ENCODE assay signal across 10 cellular contexts in the genomic region with DNA sequence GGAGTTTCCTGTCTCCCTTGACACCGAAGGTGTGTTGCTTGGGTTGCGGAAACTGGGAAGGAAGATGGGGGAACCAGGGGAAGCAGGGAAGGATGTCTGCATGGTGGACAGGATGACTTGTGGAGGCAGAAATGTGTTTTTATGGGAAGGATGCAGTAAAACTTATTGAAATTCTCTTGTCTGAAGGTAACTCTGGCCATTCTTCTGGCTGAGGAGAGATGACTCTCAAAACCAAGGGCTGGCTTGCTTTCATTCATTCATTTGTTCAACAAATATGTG. TPM values are rescaled to one million over a fixed set of nuclear protein-coding genes. Genes with fewer than 3 reads are reported as not detected.
A peak's percentile ranks its signal among the peaks of the same experiment; 100 is the strongest.
DNase-seq lines count a peak whose midpoint lies in the region; TF ChIP-seq lines count a peak whose summit lies in the region.
"Had no signal": no experiment of that assay in that cellular context is flagged by ENCODE, and none has a peak within 500 bp of the region (broad histone marks: within the 10 kb centered on the region; RNA-seq: fewer than 3 reads in every experiment).

No MANE protein-coding gene starts in this region.

- H3K18ac ChIP-seq in mesenchymal stem cell (ENCODE audit: low read depth in 1 of 2, low read length in 2 of 2): no peak overlapping the region

- H3K27me3 ChIP-seq in mesenchymal stem cell (ENCODE audit: control insufficient read depth in 1 of 2, insufficient read depth in 1 of 2, low read length in 2 of 2) (no peaks in the 10 kb centered on the region), tibial artery (no peaks in the 10 kb centered on the region)
- H3K27me3 ChIP-seq: body of pancreas had no signal

- no peak for TF ChIP-seq CTCF in chondrocyte (IDR thresholded peaks at IDR 0.05)
- TF ChIP-seq CTCF in tibial artery (IDR thresholded peaks at IDR 0.05): no peak

- H2BK15ac ChIP-seq in mesenchymal stem cell (ENCODE audit: low read depth, poor library complexity, severe bottlenecking): no peak overlapping the region

- no peak overlapping the region for H3K27ac Mint-ChIP-seq in activated naive CD8-positive, alpha-beta T cell
- no peak overlapping the region for H3K27ac Mint-ChIP-seq in activated naive CD8-positive, alpha-beta T cell treated with anti-CD3 and anti-CD28 coated beads for 36 hours
- H3K27ac Mint-ChIP-seq in chondrocyte (ENCODE audit: unreplicated experiment): peak overlapping the region; percentile 86

- no peak overlapping the region for H4K91ac ChIP-seq in mesenchymal stem cell (ENCODE audit: low read length)

- peak overlapping the region; percentile 81 for H3K27ac ChIP-seq in mesenchymal stem cell (ENCODE audit: low read length, poor library complexity, severe bottlenecking)
- H3K27ac ChIP-seq in tibial artery: peak overlapping the region; percentile 87 to 98

- peak overlapping the region in 1 of 2 experiments; percentile 25 for H2BK12ac ChIP-seq in mesenchymal stem cell (ENCODE audit: low read length in 2 of 2)

- H2AK5ac ChIP-seq in mesenchymal stem cell (ENCODE audit: low read length, severe bottlenecking): no peak overlapping the region

- H3K36me3 Mint-ChIP-seq in activated naive CD8-positive, alpha-beta T cell: no peaks in the 10 kb centered on the region
- H3K36me3 Mint-ChIP-seq in activated naive CD8-positive, alpha-beta T cell treated with anti-CD3 and anti-CD28 coated beads for 36 hours: peaks cover 4% of the 10 kb centered on the region
- H3K36me3 Mint-ChIP-seq in chondrocyte (ENCODE audit: low read depth): no peaks in the 10 kb centered on the region

- H3K4me1 ChIP-seq in mesenchymal stem cell (ENCODE audit: control insufficient read depth, insufficient read depth, low read depth, low read length) (peaks cover 16% of the 10 kb centered on the region), tibial artery (peaks cover 0 to 35% (median 17%) of the 10 kb centered on the region in 4 donors)

- H3K9me3 Mint-ChIP-seq in activated naive CD8-positive, alpha-beta T cell (ENCODE audit: low read depth): no peaks in the 10 kb centered on the region
- no peaks in the 10 kb centered on the region for H3K9me3 Mint-ChIP-seq in activated naive CD8-positive, alpha-beta T cell treated with anti-CD3 and anti-CD28 coated beads for 36 hours
- no peaks in the 10 kb centered on the region for H3K9me3 Mint-ChIP-seq in chondrocyte (ENCODE audit: low read depth)

- H3K4me3 Mint-ChIP-seq in activated naive CD8-positive, alpha-beta T cell: peak overlapping the region; percentile 66
- H3K4me3 Mint-ChIP-seq in activated naive CD8-positive, alpha-beta T cell treated with anti-CD3 and anti-CD28 coated beads for 36 hours: no peak overlapping the region
- H3K4me3 Mint-ChIP-seq in chondrocyte (ENCODE audit: unreplicated experiment): peak overlapping the region; percentile 88

- no peak overlapping the region for H4K8ac ChIP-seq in mesenchymal stem cell (ENCODE audit: low read length)

- intact Hi-C loops in tibial artery (cut with DNase I; ENCODE audit: low total_unique reads): loop anchor here (5.0 kb wide), 1 partner anchor 52 kb away; no protein-coding TSS in a partner anchor
- intact Hi-C loops in head of caudate nucleus (cut with DNase I): loop anchor here (5.0 kb wide), 1 partner anchor 52 kb away; no protein-coding TSS in a partner anchor

- peak overlapping the region; percentile 71 for H3K4me2 ChIP-seq in mesenchymal stem cell (ENCODE audit: low read length, poor library complexity, severe bottlenecking)

- H3K9me3 ChIP-seq in mesenchymal stem cell (ENCODE audit: control insufficient read depth, low read length) (no peaks in the 10 kb centered on the region), tibial artery (no peaks in the 10 kb centered on the region)
- H3K9me3 ChIP-seq: body of pancreas had no signal

- H3K79me1 ChIP-seq in mesenchymal stem cell (replicated peaks; ENCODE audit: low read length, poor library complexity, severe bottlenecking): peaks cover 13% of the 10 kb centered on the region

- no peak overlapping the region for H3K4ac ChIP-seq in mesenchymal stem cell (ENCODE audit: low read depth in 1 of 2, low read length in 2 of 2)

- H2BK5ac ChIP-seq in mesenchymal stem cell (ENCODE audit: low read depth, low read length, poor library complexity, severe bottlenecking): peak overlapping the region; percentile 69

- H2AFZ ChIP-seq in mesenchymal stem cell (ENCODE audit: low read depth, low read length): no peak overlapping the region

- H3K4me3 ChIP-seq in mesenchymal stem cell (ENCODE audit: insufficient read depth in 1 of 2, low read depth in 1 of 2, low read length in 2 of 2) (peak overlapping the region; percentile 88 to 96), tibial artery (peak overlapping the region; percentile 82 to 97)

- H3K14ac ChIP-seq in mesenchymal stem cell (ENCODE audit: low read length in 2 of 2): no peak overlapping the region

- H3K27me3 Mint-ChIP-seq in activated naive CD8-positive, alpha-beta T cell: peaks cover 13% of the 10 kb centered on the region
- peaks cover 26% of the 10 kb centered on the region for H3K27me3 Mint-ChIP-seq in activated naive CD8-positive, alpha-beta T cell treated with anti-CD3 and anti-CD28 coated beads for 36 hours
- no peaks in the 10 kb centered on the region for H3K27me3 Mint-ChIP-seq in chondrocyte (ENCODE audit: low read depth)

- H3K36me3 ChIP-seq in mesenchymal stem cell (ENCODE audit: control insufficient read depth in 1 of 2, insufficient read depth in 2 of 2, low read depth in 1 of 2, low read length in 2 of 2) (peaks cover 4 to 13% of the 10 kb centered on the region in 2 experiments), tibial artery (no peaks in the 10 kb centered on the region)

- no peak overlapping the region for H2BK120ac ChIP-seq in mesenchymal stem cell (ENCODE audit: low read depth, low read length)

- no peak overlapping the region for H3K23ac ChIP-seq in mesenchymal stem cell (ENCODE audit: low read length in 2 of 2)

- WGBS in mesenchymal stem cell: 97% methylated on average over 2 of the region's 2 CpGs

- H3K4me1 Mint-ChIP-seq in activated naive CD8-positive, alpha-beta T cell (ENCODE audit: low read depth): peaks cover 37% of the 10 kb centered on the region
- peaks cover 24% of the 10 kb centered on the region for H3K4me1 Mint-ChIP-seq in activated naive CD8-positive, alpha-beta T cell treated with anti-CD3 and anti-CD28 coated beads for 36 hours
- H3K4me1 Mint-ChIP-seq in chondrocyte (ENCODE audit: low read depth): peaks cover 51% of the 10 kb centered on the region

- H3K9ac ChIP-seq in mesenchymal stem cell (ENCODE audit: low read length): peak overlapping the region; percentile 87

- no peak for DNase-seq in activated naive CD8-positive, alpha-beta T cell treated with anti-CD3 and anti-CD28 coated beads for 36 hours
- no peak for DNase-seq in chondrocyte (ENCODE audit: low spot score)
- no peak for DNase-seq in mesenchymal stem cell
- no peak for DNase-seq in tibial artery
- DNase-seq in head of caudate nucleus: no peak
- DNase-seq in islet precursor cell: no peak
- DNase-seq in central memory CD4-positive, alpha-beta T cell: no peak
- DNase-seq: T-helper 9 cell had no signal

RNA-seq across cellular contexts. Expression of gene UBTD1, which starts 1.5 kb away (rescaled TPM):
- total RNA-seq in activated naive CD8-positive, alpha-beta T cell treated with anti-CD3 and anti-CD28 coated beads for 36 hours: 1 to 10 TPM in 1 of 2 experiments, under 1 TPM in 1; 0.99 to 1.3 TPM
- total RNA-seq in chondrocyte: 29.3 to 38.2 TPM (median 38.2 TPM) in 3 replicates
- 29.3 TPM for polyA plus RNA-seq in mesenchymal stem cell (2013, experiment 1 of 2)
- polyA plus RNA-seq in mesenchymal stem cell (2013, experiment 2 of 2): 29.9 TPM

RNA-seq across cellular contexts. Expression of gene MMS19, which starts 2.0 kb away (rescaled TPM):
- total RNA-seq in activated naive CD8-positive, alpha-beta T cell treated with anti-CD3 and anti-CD28 coated beads for 36 hours: 10 to 100 TPM; 96.2 to 97.0 TPM
- 63.4 to 80.2 TPM (median 66.6 TPM) in 3 replicates for total RNA-seq in chondrocyte
- 64.0 TPM for polyA plus RNA-seq in mesenchymal stem cell (2013, experiment 1 of 2)
- 64.3 TPM for polyA plus RNA-seq in mesenchymal stem cell (2013, experiment 2 of 2)

RNA-seq across cellular contexts. Expression of gene ZDHHC16, which starts 54.3 kb away (rescaled TPM):
- 10 to 100 TPM; 37.5 to 42.2 TPM for total RNA-seq in activated naive CD8-positive, alpha-beta T cell treated with anti-CD3 and anti-CD28 coated beads for 36 hours
- 50.4 to 64.8 TPM (median 53.0 TPM) in 3 replicates for total RNA-seq in chondrocyte
- polyA plus RNA-seq in mesenchymal stem cell (2013, experiment 1 of 2): 38.8 TPM
- polyA plus RNA-seq in mesenchymal stem cell (2013, experiment 2 of 2): 39.7 TPM

RNA-seq across cellular contexts. Expression of gene EXOSC1, which starts 54.4 kb away (rescaled TPM):
- 10 to 100 TPM; 48.4 to 53.7 TPM for total RNA-seq in activated naive CD8-positive, alpha-beta T cell treated with anti-CD3 and anti-CD28 coated beads for 36 hours
- total RNA-seq in chondrocyte: 28.6 to 41.2 TPM (median 28.7 TPM) in 3 replicates
- polyA plus RNA-seq in mesenchymal stem cell (2013, experiment 1 of 2): 60.5 TPM
- polyA plus RNA-seq in mesenchymal stem cell (2013, experiment 2 of 2): 56.7 TPM

Comparison
In these comparisons a context has a peak if more than half of its experiments do, and no peak if none do; other contexts are left out.
1. RNA of gene UBTD1, which starts 1.5 kb away (total RNA-seq): 29.3 to 38.2 TPM in chondrocyte; 0.99 to 1.3 TPM in activated naive CD8-positive, alpha-beta T cell treated with anti-CD3 and anti-CD28 coated beads for 36 hours; every median in the first group is over 10 times any median in the second.